ENCODE assay signal across 8 cellular contexts in the genomic region with DNA sequence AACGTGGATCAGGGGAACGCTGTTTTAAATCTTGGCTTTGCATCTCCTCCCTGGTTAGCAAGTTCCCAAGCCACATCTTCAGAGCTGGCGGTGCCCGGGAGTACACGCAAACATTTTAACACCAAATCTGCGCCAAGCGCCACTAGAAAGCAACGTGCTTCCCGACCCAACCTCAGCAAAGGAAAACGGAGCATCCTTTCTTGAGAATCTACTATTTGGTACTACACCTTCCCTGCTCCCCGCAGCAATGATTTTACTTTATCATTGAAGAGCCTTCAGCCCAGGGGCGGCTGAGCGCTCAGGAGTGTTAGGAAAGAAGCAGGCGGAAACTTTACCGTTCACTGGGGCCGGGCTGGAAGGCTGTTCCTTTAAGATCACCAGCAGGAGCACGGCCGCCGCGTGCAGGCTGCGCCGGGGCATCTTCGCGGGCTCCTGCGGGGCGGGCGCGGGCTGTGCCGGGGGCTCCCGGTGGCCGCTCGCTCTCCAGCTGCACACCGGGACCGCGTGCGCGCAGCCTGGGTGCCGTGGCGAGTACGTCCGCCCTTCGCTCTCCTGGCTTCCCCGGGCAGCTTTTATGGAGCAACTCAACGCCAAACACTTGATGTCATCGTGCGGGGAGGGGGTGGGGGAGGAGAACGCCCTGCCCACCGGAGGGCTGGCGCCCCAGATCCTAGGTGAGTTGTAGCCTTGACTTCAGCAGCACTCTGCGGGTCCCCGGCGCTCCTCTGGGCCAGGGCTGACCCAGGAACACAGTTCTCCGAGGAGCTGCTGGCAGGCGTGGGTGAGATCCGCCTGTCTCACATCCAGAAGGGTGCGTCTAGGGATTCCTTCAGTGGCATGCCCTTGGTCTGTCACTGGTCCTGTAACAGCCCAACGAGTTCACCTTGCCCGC. TPM values are rescaled to one million over a fixed set of nuclear protein-coding genes. Genes with fewer than 3 reads are reported as not detected.
DNase-seq lines count a peak whose midpoint lies in the region; ATAC-seq lines count a peak whose summit lies in the region.

A gene (minus strand): TSS at position 546 of the 892 bp plus-strand sequence. CDS start 126 bp downstream, at position 420.

- peak within 1 kb of the TSS; percentile 37 for H3K4me3 Mint-ChIP-seq in central memory CD8-positive, alpha-beta T cell
- peak within 1 kb of the TSS; percentile 78 for H3K4me3 Mint-ChIP-seq in stimulated activated naive CD8-positive, alpha-beta T cell treated with anti-CD3 and anti-CD28 coated beads, Interleukin-15, Interleukin-2, amounts not matched to agents 100 ng/mL and 50 ng/mL, for 24 hours

- H3K4me1 Mint-ChIP-seq in central memory CD8-positive, alpha-beta T cell = peaks cover 15% of the 10 kb centered on the region
- H3K4me1 Mint-ChIP-seq in stimulated activated naive CD8-positive, alpha-beta T cell treated with anti-CD3 and anti-CD28 coated beads, Interleukin-15, Interleukin-2, amounts not matched to agents 100 ng/mL and 50 ng/mL, for 24 hours (ENCODE audit: low read depth) = peaks cover 32% of the 10 kb centered on the region

- in situ Hi-C loops in KBM-7 (cut with MboI; ENCODE audit: low pct_unique_long_range_greater_than_20kb, low sequenced_read_pairs) = no loop called here

- H3K36me3 Mint-ChIP-seq in central memory CD8-positive, alpha-beta T cell (ENCODE audit: insufficient read depth) = no peaks in the 10 kb centered on the region
- H3K36me3 Mint-ChIP-seq in stimulated activated naive CD8-positive, alpha-beta T cell treated with anti-CD3 and anti-CD28 coated beads, Interleukin-15, Interleukin-2, amounts not matched to agents 100 ng/mL and 50 ng/mL, for 24 hours (ENCODE audit: low read depth) = no peaks in the 10 kb centered on the region

- DNase-seq in ELF-1 (ENCODE audit: low read depth, low spot score) = peak; percentile 58
- DNase-seq in NCI-H460 (ENCODE audit: extremely low read depth, low read depth) = peak; percentile 40
- no peak for DNase-seq in central memory CD8-positive, alpha-beta T cell (ENCODE audit: low spot score in 2 of 2)
- peak; percentile 61 for DNase-seq in kidney tubule cell (ENCODE audit: low spot score)
- no peak for DNase-seq in NOMO-1 treated with DMSO at 0.1 percent for 48 hours (lab: John Stamatoyannopoulos, UW; ENCODE audit: unreplicated experiment)
- no peak for DNase-seq in T1000 (lab: John Stamatoyannopoulos, UW)
- no peak for DNase-seq in KBM-7

- H3K27me3 Mint-ChIP-seq in central memory CD8-positive, alpha-beta T cell = peaks cover 87% of the 10 kb centered on the region
- H3K27me3 Mint-ChIP-seq in stimulated activated naive CD8-positive, alpha-beta T cell treated with anti-CD3 and anti-CD28 coated beads, Interleukin-15, Interleukin-2, amounts not matched to agents 100 ng/mL and 50 ng/mL, for 24 hours = peaks cover 77% of the 10 kb centered on the region

- ATAC-seq in central memory CD8-positive, alpha-beta T cell (replicated peaks; ENCODE audit: extremely low read depth, poor library complexity, severe bottlenecking) = no peak

- no peak within 1 kb of the TSS for H3K27ac Mint-ChIP-seq in central memory CD8-positive, alpha-beta T cell (ENCODE audit: low read depth)
- no peak within 1 kb of the TSS for H3K27ac Mint-ChIP-seq in stimulated activated naive CD8-positive, alpha-beta T cell treated with anti-CD3 and anti-CD28 coated beads, Interleukin-15, Interleukin-2, amounts not matched to agents 100 ng/mL and 50 ng/mL, for 24 hours

- no peaks in the 10 kb centered on the region for H3K9me3 Mint-ChIP-seq in central memory CD8-positive, alpha-beta T cell
- no peaks in the 10 kb centered on the region for H3K9me3 Mint-ChIP-seq in stimulated activated naive CD8-positive, alpha-beta T cell treated with anti-CD3 and anti-CD28 coated beads, Interleukin-15, Interleukin-2, amounts not matched to agents 100 ng/mL and 50 ng/mL, for 24 hours

RNA-seq across cellular contexts. Expression of the gene that starts here (rescaled TPM):
- total RNA-seq in NCI-H460 (2014; rRNA removed; shearing (Covaris generic)) = 29.6 and 33.0 TPM in 2 replicates
- polyA plus RNA-seq in NCI-H460 (2014; cell fraction: nucleus; rRNA removed) = 72.5 and 90.5 TPM in 2 replicates

Comparison
In these comparisons a context has a peak if more than half of its experiments do, and no peak if none do; other contexts are left out.
1. DNase-seq: peak in ELF-1 (single experiment), NCI-H460 (single experiment) and kidney tubule cell (single experiment); none in central memory CD8-positive, alpha-beta T cell (0 of 2), NOMO-1 treated with DMSO at 0.1 percent for 48 hours (single experiment), T1000 (single experiment) and KBM-7 (single experiment).